ENCODE assay signal across 9 cellular contexts in the genomic region with DNA sequence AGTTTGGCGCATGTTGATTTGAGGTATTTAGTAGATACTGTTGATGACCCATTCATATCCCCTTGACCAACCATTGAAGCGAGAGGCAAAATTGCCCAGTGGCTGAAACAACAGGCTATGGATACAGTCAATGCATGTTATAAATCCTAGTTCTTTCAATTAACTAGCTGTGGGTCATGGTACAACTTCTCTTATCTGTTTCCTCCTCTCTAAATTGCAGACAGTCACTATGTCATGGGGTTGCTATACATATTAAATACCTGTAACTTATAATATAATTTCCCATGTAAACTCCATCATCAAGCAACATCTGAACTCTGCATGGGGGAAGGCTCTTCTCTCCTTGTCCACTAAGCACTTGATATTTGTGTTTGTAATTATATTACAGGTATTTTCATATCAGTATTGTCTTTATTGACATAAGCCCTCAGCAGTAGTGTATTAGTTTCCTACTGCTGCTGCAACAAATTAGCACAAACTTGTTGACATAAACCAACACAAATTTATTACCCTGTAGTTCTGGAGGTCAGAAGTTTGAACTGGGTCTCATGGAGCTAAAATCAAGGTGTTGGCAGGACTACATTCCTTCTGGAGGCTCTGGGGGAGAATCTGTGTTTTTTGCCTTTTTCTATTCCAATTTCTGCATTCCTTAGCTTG.
"Had no signal": no experiment of that assay in that cellular context is flagged by ENCODE, and none has a peak within 500 bp of the region (broad histone marks: within the 10 kb centered on the region; RNA-seq: fewer than 3 reads in every experiment).

No MANE protein-coding gene starts in this region.

- H3K27ac ChIP-seq: GM23248 had no signal

- H3K4me3 ChIP-seq: GM23248, HAP-1 had no signal

- H3K27me3 Mint-ChIP-seq: IgD-negative memory B cell had no signal

- FAIRE-seq: HTR-8/SVneo had no signal

- H3K27ac Mint-ChIP-seq: HFFc6, IgD-negative memory B cell had no signal

- H3K9ac ChIP-seq: GM23248 had no signal

- H3K9me3 ChIP-seq: HAP-1 had no signal

- H3K36me3 ChIP-seq: HAP-1 had no signal

- H3K9me3 Mint-ChIP-seq: HFFc6 had no signal

- H2AFZ ChIP-seq: GM23248 had no signal

- ATAC-seq: HCT116 had no signal

- H3K4me3 Mint-ChIP-seq: HFFc6, IgD-negative memory B cell had no signal

- H3K4me1 ChIP-seq: HAP-1 had no signal

- DNase-seq: GM23248, GOT3, H7, HFFc6, KBM-7 had no signal
